Comparison of ENCODE assay signal across 27 cellular contexts in the genomic region with DNA sequence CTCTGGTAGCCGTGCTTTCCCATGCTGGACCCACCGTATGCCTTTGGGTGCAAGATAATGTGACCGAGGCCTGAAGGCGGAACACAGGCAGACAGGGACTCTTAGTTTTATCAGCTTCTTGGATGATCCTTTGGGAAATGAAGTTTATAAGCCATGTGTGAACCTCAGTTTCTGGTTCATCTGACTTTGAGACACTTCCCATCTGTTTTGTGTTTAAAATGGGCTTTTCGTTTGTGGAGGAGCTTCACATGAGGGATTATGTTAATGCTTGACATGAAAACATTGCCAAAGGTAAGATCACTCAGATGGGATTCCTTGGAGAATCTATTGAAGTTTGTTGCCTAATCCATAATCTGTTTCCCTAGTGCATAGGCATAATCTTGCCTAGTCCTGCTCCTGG.
A peak's percentile ranks its signal among the peaks of the same experiment; 100 is the strongest.
DNase-seq lines count a peak whose midpoint lies in the region; ATAC-seq, FAIRE-seq and TF ChIP-seq lines count a peak whose summit lies in the region.
"Had no signal": no experiment of that assay in that cellular context is flagged by ENCODE, and none has a peak within 500 bp of the region (broad histone marks: within the 10 kb centered on the region; RNA-seq: fewer than 3 reads in every experiment).

No MANE protein-coding gene starts in this region.

- no peak overlapping the region for H3K4ac ChIP-seq in trophoblast cell (ENCODE audit: low read depth, low read length)

- H4K20me1 ChIP-seq in astrocyte (ENCODE audit: insufficient read depth, low read length) (no peaks in the 10 kb centered on the region), hepatocyte (ENCODE audit: insufficient read depth, poor library complexity, severe bottlenecking) (no peaks in the 10 kb centered on the region)

- DNase-seq in AG10803 (ENCODE audit: low read depth): peak; percentile 19
- no peak for DNase-seq in astrocyte (ENCODE audit: low read depth)
- DNase-seq in hepatocyte (ENCODE audit: low spot score): no peak
- no peak for DNase-seq in trophoblast cell
- DNase-seq in NOMO-1 (lab: John Stamatoyannopoulos, UW; ENCODE audit: unreplicated experiment in 2 of 2): no peak
- DNase-seq in stimulated activated naive CD8-positive, alpha-beta T cell treated with anti-CD3 and anti-CD28 coated beads, Interleukin-15, amount 100 ng/mL, for 72 hours: no peak
- DNase-seq: 8988T; ACHN; C1 segment of cervical spinal cord; Caco-2; CD4-positive, alpha-beta memory T cell; GDM1; MM.1S; NCI-H1694; NCI-H2029 treated with DMSO at 0.1 percent for 48 hours; NCI-H446 treated with DMSO at 0.1 percent for 48 hours; NCI-H526; NCI-H82; NK-92 treated with Interleukin-12 subunit alpha and Interleukin-12 subunit beta, amount 100 ng/mL, for 24 hours; SHP77 had no signal

- H3K27ac ChIP-seq in astrocyte (ENCODE audit: low read depth, low read length) (no peak overlapping the region), hepatocyte (peak overlapping the region; percentile 30), trophoblast cell (ENCODE audit: low read depth, low read length) (no peak overlapping the region)
- H3K27ac ChIP-seq: KMS-11, PC-9, RWPE1 had no signal

- no peak overlapping the region for H4K12ac ChIP-seq in trophoblast cell (ENCODE audit: low read depth, low read length)

- peak overlapping the region; percentile 26 for H2AK5ac ChIP-seq in trophoblast cell (ENCODE audit: low read length)

- H3K36me3 Mint-ChIP-seq in astrocyte (ENCODE audit: low read depth, unreplicated experiment): no peaks in the 10 kb centered on the region
- H3K36me3 Mint-ChIP-seq: CD4-positive, alpha-beta memory T cell; IgD-negative memory B cell had no signal

- H3K36me3 ChIP-seq in astrocyte (ENCODE audit: insufficient read depth, low read length) (no peaks in the 10 kb centered on the region), hepatocyte (replicated peaks; ENCODE audit: insufficient read depth, low read depth) (no peaks in the 10 kb centered on the region), trophoblast cell (ENCODE audit: control insufficient read depth in 1 of 2, insufficient read depth in 2 of 2, low read length in 2 of 2) (no peaks in the 10 kb centered on the region)

- no peaks in the 10 kb centered on the region for H3K27me3 ChIP-seq in astrocyte (ENCODE audit: insufficient read depth, low read length)
- H3K27me3 ChIP-seq in hepatocyte: no peaks in the 10 kb centered on the region
- no peaks in the 10 kb centered on the region for H3K27me3 ChIP-seq in trophoblast cell (ENCODE audit: insufficient read depth, low read length)

- no peak overlapping the region for H4K8ac ChIP-seq in trophoblast cell (ENCODE audit: low read depth, low read length)

- no peaks in the 10 kb centered on the region for H3K9me3 ChIP-seq in astrocyte (ENCODE audit: insufficient read depth, low read depth, low read length)
- no peaks in the 10 kb centered on the region for H3K9me3 ChIP-seq in hepatocyte (ENCODE audit: low read depth)
- H3K9me3 ChIP-seq in trophoblast cell (ENCODE audit: insufficient read depth, low read depth, low read length): peaks cover 2% of the 10 kb centered on the region

- H3K27ac Mint-ChIP-seq in astrocyte (ENCODE audit: unreplicated experiment): peak overlapping the region; percentile 68
- no peak overlapping the region for H3K27ac Mint-ChIP-seq in stimulated activated naive CD8-positive, alpha-beta T cell treated with anti-CD3 and anti-CD28 coated beads, Interleukin-15, amount 100 ng/mL, for 72 hours
- H3K27ac Mint-ChIP-seq: CD4-positive, alpha-beta memory T cell; IgD-negative memory B cell had no signal

- peaks cover 3% of the 10 kb centered on the region for H3K79me1 ChIP-seq in trophoblast cell (ENCODE audit: low read length)

- H3K27me3 Mint-ChIP-seq in astrocyte (ENCODE audit: low read depth, unreplicated experiment): no peaks in the 10 kb centered on the region
- H3K27me3 Mint-ChIP-seq in stimulated activated naive CD8-positive, alpha-beta T cell treated with anti-CD3 and anti-CD28 coated beads, Interleukin-15, amount 100 ng/mL, for 72 hours: peaks cover 26% of the 10 kb centered on the region

- H2BK120ac ChIP-seq in trophoblast cell (ENCODE audit: insufficient read depth, low read length, poor library complexity): no peak overlapping the region

- no peak for TF ChIP-seq CTCF in AG10803 (conservative IDR thresholded peaks at IDR 0.05; ENCODE audit: low read length)
- no peak for TF ChIP-seq CTCF in astrocyte (IDR thresholded peaks at IDR 0.05; ENCODE audit: insufficient read depth, low read depth, low read length)
- TF ChIP-seq CTCF in hepatocyte (IDR thresholded peaks at IDR 0.05; ENCODE audit: poor library complexity): no peak

- FAIRE-seq in astrocyte (lab: Jason Lieb, UNC): no peak
- FAIRE-seq: GM12878 had no signal

- H2BK12ac ChIP-seq in trophoblast cell (ENCODE audit: low read length): peak overlapping the region; percentile 73

- 46% methylated on average over 5 of the region's 5 CpGs for WGBS in hepatocyte (ENCODE audit: low lambda C conversion rate, missing lambda C conversion rate)
- no CpG with 5 or more reads among the region's 5 CpGs for WGBS in trophoblast cell (ENCODE audit: extremely low coverage, insufficient coverage, insufficient read length)

- H3K4me3 ChIP-seq in AG10803 (ENCODE audit: low read length) (no peak overlapping the region), astrocyte (ENCODE audit: insufficient read depth, low read depth, low read length) (no peak overlapping the region), hepatocyte (no peak overlapping the region), trophoblast cell (ENCODE audit: low read depth, low read length) (no peak overlapping the region)
- H3K4me3 ChIP-seq: GM12878, PC-9 had no signal

- no peak overlapping the region for H4K91ac ChIP-seq in trophoblast cell (ENCODE audit: low read depth, low read length)

- no peak for ATAC-seq in GM21723 (IDR thresholded peaks at IDR 0.05; ENCODE audit: unreplicated experiment)
- ATAC-seq in stimulated activated naive CD8-positive, alpha-beta T cell treated with anti-CD3 and anti-CD28 coated beads, Interleukin-15, amount 100 ng/mL, for 72 hours: no peak
- ATAC-seq: GM12878, HCT116 had no signal

- H2AFZ ChIP-seq in astrocyte (ENCODE audit: low read depth, low read length): no peak overlapping the region
- no peak overlapping the region for H2AFZ ChIP-seq in hepatocyte
- no peak overlapping the region for H2AFZ ChIP-seq in trophoblast cell (ENCODE audit: insufficient read depth, low read length, poor library complexity)
- H2AFZ ChIP-seq: PC-9 had no signal

- H2BK5ac ChIP-seq in trophoblast cell (ENCODE audit: low read depth, low read length, poor library complexity): no peak overlapping the region

- H3K9me3 Mint-ChIP-seq in astrocyte (ENCODE audit: unreplicated experiment): peaks cover 4% of the 10 kb centered on the region
- H3K9me3 Mint-ChIP-seq in stimulated activated naive CD8-positive, alpha-beta T cell treated with anti-CD3 and anti-CD28 coated beads, Interleukin-15, amount 100 ng/mL, for 72 hours: peaks cover 10 to 12% of the 10 kb centered on the region in 2 donors

- H3K18ac ChIP-seq in trophoblast cell (ENCODE audit: low read length): no peak overlapping the region

- H3K4me1 Mint-ChIP-seq in astrocyte (ENCODE audit: low read depth, unreplicated experiment): peaks cover 19% of the 10 kb centered on the region
- no peaks in the 10 kb centered on the region for H3K4me1 Mint-ChIP-seq in stimulated activated naive CD8-positive, alpha-beta T cell treated with anti-CD3 and anti-CD28 coated beads, Interleukin-15, amount 100 ng/mL, for 72 hours
- H3K4me1 Mint-ChIP-seq: CD4-positive, alpha-beta memory T cell; IgD-negative memory B cell had no signal

- H3K4me1 ChIP-seq in astrocyte (ENCODE audit: insufficient read depth, low read length) (peaks cover 12% of the 10 kb centered on the region), hepatocyte (ENCODE audit: insufficient read depth) (no peaks in the 10 kb centered on the region), trophoblast cell (ENCODE audit: control insufficient read depth in 1 of 2, insufficient read depth in 2 of 2, low read length in 2 of 2) (peaks cover 0 to 3% of the 10 kb centered on the region in 2 experiments)
- H3K4me1 ChIP-seq: Caco-2 had no signal

- no peak overlapping the region for H3K14ac ChIP-seq in trophoblast cell (ENCODE audit: low read length)

- H3K4me2 ChIP-seq in astrocyte (ENCODE audit: low read length) (peak overlapping the region; percentile 19), hepatocyte (no peak overlapping the region), trophoblast cell (ENCODE audit: low read length) (no peak overlapping the region)
- H3K4me2 ChIP-seq: KMS-11, PC-9 had no signal

- H3K79me2 ChIP-seq in astrocyte (ENCODE audit: insufficient read depth, low read length): no peaks in the 10 kb centered on the region
- no peaks in the 10 kb centered on the region for H3K79me2 ChIP-seq in hepatocyte
- no peaks in the 10 kb centered on the region for H3K79me2 ChIP-seq in trophoblast cell (ENCODE audit: control insufficient read depth, insufficient read depth, low read length, poor library complexity)

- H3K9ac ChIP-seq in astrocyte (ENCODE audit: low read length) (no peak overlapping the region), trophoblast cell (ENCODE audit: low read length) (no peak overlapping the region)
- H3K9ac ChIP-seq: KMS-11 had no signal

- no peaks in the 10 kb centered on the region for H3K9me2 ChIP-seq in hepatocyte (replicated peaks; ENCODE audit: insufficient read depth)

- H3K4me3 Mint-ChIP-seq in astrocyte (ENCODE audit: unreplicated experiment): no peak overlapping the region
- no peak overlapping the region for H3K4me3 Mint-ChIP-seq in stimulated activated naive CD8-positive, alpha-beta T cell treated with anti-CD3 and anti-CD28 coated beads, Interleukin-15, amount 100 ng/mL, for 72 hours
- H3K4me3 Mint-ChIP-seq: CD4-positive, alpha-beta memory T cell; IgD-negative memory B cell had no signal

- no peak overlapping the region for H3K23ac ChIP-seq in trophoblast cell (ENCODE audit: low read length)
